3 cellular contexts compared by ENCODE assay signal in genomic region chr12:69677-70076, GRCh38. TPM values are rescaled to one million over a fixed set of nuclear protein-coding genes. Genes with fewer than 3 reads are reported as not detected.
"Had no signal": no experiment of that assay in that cellular context is flagged by ENCODE, and none has a peak within 500 bp of the region (broad histone marks: within the 10 kb centered on the region; RNA-seq: fewer than 3 reads in every experiment).

No MANE protein-coding gene starts in this region.

RNA-seq across cellular contexts. Expression of gene IQSEC3, which starts 3.1 kb away (rescaled TPM):
- total RNA-seq: mammary epithelial cell, myocyte had no signal
- polyA plus RNA-seq: keratinocyte, mammary epithelial cell had no signal
